In genomic region chr19:9995999-9996398, GRCh38 we compare ENCODE assay signal across 19 cellular contexts. TPM values are rescaled to one million over a fixed set of nuclear protein-coding genes. Genes with fewer than 3 reads are reported as not detected.
DNase-seq lines count a peak whose midpoint lies in the region; ATAC-seq and TF ChIP-seq lines count a peak whose summit lies in the region.
"Had no signal": no experiment of that assay in that cellular context is flagged by ENCODE, and none has a peak within 500 bp of the region (broad histone marks: within the 10 kb centered on the region; RNA-seq: fewer than 3 reads in every experiment).

No MANE protein-coding gene starts in this region.

- intact Hi-C loops in OCI-LY7 (cut with micrococcal nuclease; ENCODE audit: unreplicated experiment): no loop called here

- no peaks in the 10 kb centered on the region for H3K79me2 ChIP-seq in OCI-LY7 (ENCODE audit: insufficient read depth, low read depth, low read length)

- no peaks in the 10 kb centered on the region for H4K20me1 ChIP-seq in OCI-LY7 (ENCODE audit: insufficient read depth, low read length)

- CTCF ChIA-PET in HEK293 (lab: Yijun Ruan, JAX) (no interaction called here), OCI-LY7 (lab: Charles Lee; ENCODE audit: unreplicated experiment) (no interaction called here)

- peaks cover 20% of the 10 kb centered on the region for H3K4me1 Mint-ChIP-seq in T-helper 17 cell
- peaks cover 9% of the 10 kb centered on the region for H3K4me1 Mint-ChIP-seq in stimulated activated effector memory CD8-positive, alpha-beta T cell treated with anti-CD3 and anti-CD28 coated beads, Interleukin-12 subunit alpha, Interleukin-12 subunit beta, amount 100 ng/mL, for 72 hours

- H3K4me3 ChIP-seq in HEK293 (ENCODE audit: low read depth, low read length) (no peak overlapping the region), HAP-1 (no peak overlapping the region), OCI-LY7 (ENCODE audit: low read depth, low read length, poor library complexity, severe bottlenecking) (no peak overlapping the region)

- H2AFZ ChIP-seq in OCI-LY7 (ENCODE audit: low read length): no peak overlapping the region

- H3K9me2 ChIP-seq in OCI-LY7 (ENCODE audit: insufficient read depth, low read length): no peaks in the 10 kb centered on the region

- H3K36me3 ChIP-seq in HEK293 (ENCODE audit: control insufficient read depth in 2 of 2, insufficient read depth in 1 of 2, low read length in 2 of 2) (no peaks in the 10 kb centered on the region), HAP-1 (replicated peaks) (no peaks in the 10 kb centered on the region), OCI-LY7 (ENCODE audit: insufficient read depth, low read length) (no peaks in the 10 kb centered on the region)

- in situ Hi-C loops in HAP-1 (cut with MboI; ENCODE audit: low sequenced_read_pairs): no loop called here

- peak overlapping the region; percentile 69 for H3K27ac Mint-ChIP-seq in T-helper 17 cell
- H3K27ac Mint-ChIP-seq in stimulated activated effector memory CD8-positive, alpha-beta T cell treated with anti-CD3 and anti-CD28 coated beads, Interleukin-12 subunit alpha, Interleukin-12 subunit beta, amount 100 ng/mL, for 72 hours: no peak overlapping the region

- H3K4me2 ChIP-seq in OCI-LY7 (ENCODE audit: low read length): no peak overlapping the region

- no peak overlapping the region for H3K27ac ChIP-seq in HEK293 (ENCODE audit: extremely low read depth, low read depth, low read length)
- H3K27ac ChIP-seq in OCI-LY7 (ENCODE audit: low read depth, low read length, poor library complexity, severe bottlenecking): no peak overlapping the region

- H3K4me3 Mint-ChIP-seq in T-helper 17 cell: no peak overlapping the region
- H3K4me3 Mint-ChIP-seq in stimulated activated effector memory CD8-positive, alpha-beta T cell treated with anti-CD3 and anti-CD28 coated beads, Interleukin-12 subunit alpha, Interleukin-12 subunit beta, amount 100 ng/mL, for 72 hours: no peak overlapping the region

- H3K9me3 ChIP-seq in HEK293 (ENCODE audit: control insufficient read depth, insufficient read depth, low read depth, low read length): no peaks in the 10 kb centered on the region
- no peaks in the 10 kb centered on the region for H3K9me3 ChIP-seq in T-helper 17 cell (ENCODE audit: control insufficient read depth, low read length, poor library complexity, severe bottlenecking)
- H3K9me3 ChIP-seq in HAP-1: no peaks in the 10 kb centered on the region
- H3K9me3 ChIP-seq in OCI-LY7 (ENCODE audit: low read length): no peaks in the 10 kb centered on the region

- no peak for DNase-seq in T-helper 17 cell
- DNase-seq in stimulated activated effector memory CD8-positive, alpha-beta T cell treated with anti-CD3 and anti-CD28 coated beads, Interleukin-12 subunit alpha, Interleukin-12 subunit beta, amount 100 ng/mL, for 72 hours (ENCODE audit: low spot score in 2 of 2): no peak
- no peak for DNase-seq in HAP-1 (ENCODE audit: low spot score in 2 of 2)
- no peak for DNase-seq in OCI-LY7 (ENCODE audit: low spot score)
- DNase-seq: C1 segment of cervical spinal cord; Calu3; CD4-positive, alpha-beta memory T cell; COR-L47; DMS53; DMS79 treated with DMSO at 0.1 percent for 48 hours; GF-D8; HCEC 1CT had no signal

- TF ChIP-seq CTCF in HEK293 (tag by site-specific recombination; IDR thresholded peaks at IDR 0.05) (no peak), OCI-LY7 (conservative IDR thresholded peaks at IDR 0.05; ENCODE audit: low read length) (no peak)

- peaks cover 4% of the 10 kb centered on the region for H3K27me3 Mint-ChIP-seq in T-helper 17 cell

- no peaks in the 10 kb centered on the region for H3K9me3 Mint-ChIP-seq in stimulated activated effector memory CD8-positive, alpha-beta T cell treated with anti-CD3 and anti-CD28 coated beads, Interleukin-12 subunit alpha, Interleukin-12 subunit beta, amount 100 ng/mL, for 72 hours
- H3K9me3 Mint-ChIP-seq: CD4-positive, alpha-beta memory T cell had no signal

- ATAC-seq in T-helper 17 cell (no peak), HG02763 (IDR thresholded peaks at IDR 0.05; ENCODE audit: unreplicated experiment) (no peak)
- ATAC-seq in stimulated activated effector memory CD8-positive, alpha-beta T cell treated with anti-CD3 and anti-CD28 coated beads, Interleukin-12 subunit alpha, Interleukin-12 subunit beta, amount 100 ng/mL, for 72 hours: peak; percentile 9

- H3K4me1 ChIP-seq in HEK293 (ENCODE audit: control insufficient read depth, insufficient read depth, low read length) (no peaks in the 10 kb centered on the region), HAP-1 (no peaks in the 10 kb centered on the region), OCI-LY7 (ENCODE audit: insufficient read depth, low read length, poor library complexity, severe bottlenecking) (peaks cover 4% of the 10 kb centered on the region)

- BruUV-seq in OCI-LY7 (replicated peaks; lab: Mats Ljungman, UMichigan): no TSS peak

- POLR2A ChIA-PET in HEK293 (lab: Yijun Ruan, JAX): no interaction called here
- POLR2A ChIA-PET in OCI-LY7 (lab: Charles Lee): no interaction called here

- peaks cover 14% of the 10 kb centered on the region for H3K27me3 ChIP-seq in HAP-1 (ENCODE audit: low read depth)

- peaks cover 17% of the 10 kb centered on the region for H3K36me3 Mint-ChIP-seq in T-helper 17 cell (ENCODE audit: low read depth)
- peaks cover 88% of the 10 kb centered on the region for H3K36me3 Mint-ChIP-seq in stimulated activated effector memory CD8-positive, alpha-beta T cell treated with anti-CD3 and anti-CD28 coated beads, Interleukin-12 subunit alpha, Interleukin-12 subunit beta, amount 100 ng/mL, for 72 hours

TF ChIP-seq in HEK293, 187 proteins besides CTCF, POLR2A, EP300 and RAD21:
- no peak for TF ChIP-seq ZBTB10 (tag by site-specific recombination; IDR thresholded peaks at IDR 0.05)
- no peak for TF ChIP-seq ZNF624 (tag by site-specific recombination; IDR thresholded peaks at IDR 0.05)
- peak; percentile 79 for TF ChIP-seq ZFHX2 (tag by site-specific recombination; conservative IDR thresholded peaks at IDR 0.05)
- no peak for TF ChIP-seq ZNF366 (tag by site-specific recombination; conservative IDR thresholded peaks at IDR 0.05)
- TF ChIP-seq ZNF776 (tag by site-specific recombination; IDR thresholded peaks at IDR 0.05; ENCODE audit: borderline replicate concordance): no peak
- TF ChIP-seq EGR2 (tag by site-specific recombination; IDR thresholded peaks at IDR 0.05; ENCODE audit: low read depth): peak; percentile 76
- no peak for TF ChIP-seq ZSCAN16 (tag by site-specific recombination; IDR thresholded peaks at IDR 0.05)
TF ChIP-seq in HEK293: peak in this region for 2.

RNA-seq across cellular contexts. Expression of gene COL5A3, which starts 14.3 kb away (rescaled TPM):
- total RNA-seq in T-helper 17 cell (10 to 100 TPM; 50.0 to 52.1 TPM), OCI-LY7 (2022) (not detected in 2 replicates)
- total RNA-seq in OCI-LY7 (2014; rRNA removed; shearing (Covaris generic)): not detected in 2 replicates
- total RNA-seq: G401 had no signal

RNA-seq across cellular contexts. Expression of gene RDH8, which starts 17.3 kb away (rescaled TPM):
- total RNA-seq in T-helper 17 cell: not detected
- total RNA-seq in OCI-LY7 (2014; rRNA removed; shearing (Covaris generic)): not detected in 2 replicates
- total RNA-seq in OCI-LY7 (2022): not detected in 2 replicates
- total RNA-seq: A172; A673; Calu3; CD4-positive, alpha-beta memory T cell; Daoy; G401; H1 had no signal

RNA-seq across cellular contexts. Expression of gene OLFM2, which starts 59.7 kb away (rescaled TPM):
- 1 to 10 TPM; 3.1 to 3.9 TPM for total RNA-seq in T-helper 17 cell
- not detected in 2 replicates for total RNA-seq in OCI-LY7 (2014; rRNA removed; shearing (Covaris generic))
- total RNA-seq in OCI-LY7 (2022): not detected in 2 replicates

Comparison
In these comparisons a context has a peak if more than half of its experiments do, and no peak if none do; other contexts are left out.
1. RNA of gene COL5A3, which starts 14.3 kb away (total RNA-seq): 50.0 to 52.1 TPM in T-helper 17 cell; not detected in OCI-LY7; every median in the first group is over 10 times any median in the second.